ENCODE assay signal across 18 cellular contexts in the genomic region with DNA sequence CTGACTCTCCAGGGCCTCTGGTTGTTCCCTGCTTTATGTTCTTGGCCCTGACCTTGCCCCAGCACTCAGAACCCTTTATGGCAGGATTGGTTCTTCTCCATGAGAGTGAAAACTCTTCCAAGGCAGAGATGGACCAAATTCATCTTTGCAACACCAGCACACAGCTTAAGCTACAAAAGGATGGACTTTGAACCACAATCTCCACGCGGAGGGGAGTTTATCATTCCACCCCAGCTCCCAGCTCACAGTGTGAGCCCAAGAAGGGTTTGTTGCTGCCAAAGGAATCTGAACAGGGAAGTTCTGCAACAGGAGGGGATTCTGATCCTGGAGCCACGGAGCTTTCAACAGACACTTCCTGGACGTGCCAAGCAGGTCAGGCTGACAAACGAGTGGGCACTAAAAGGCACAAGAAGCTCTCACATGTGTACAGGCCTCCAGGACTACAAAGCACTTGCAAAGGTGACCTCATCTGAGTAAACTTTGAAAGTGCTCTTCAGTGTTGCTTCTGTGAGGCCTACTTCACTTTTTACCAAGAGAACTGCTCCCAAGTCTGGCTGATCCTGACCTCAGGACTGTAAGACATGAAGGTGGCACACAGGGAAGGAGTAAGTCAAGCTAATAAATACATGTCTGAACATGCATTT. TPM values are rescaled to one million over a fixed set of nuclear protein-coding genes. Genes with fewer than 3 reads are reported as not detected.
DNase-seq lines count a peak whose midpoint lies in the region; ATAC-seq and TF ChIP-seq lines count a peak whose summit lies in the region.
"Had no signal": no experiment of that assay in that cellular context is flagged by ENCODE, and none has a peak within 500 bp of the region (broad histone marks: within the 10 kb centered on the region; RNA-seq: fewer than 3 reads in every experiment).

No MANE protein-coding gene starts in this region.

- H3K36me3 ChIP-seq in breast epithelium (no peaks in the 10 kb centered on the region), body of pancreas (replicated peaks in 1 of 2; ENCODE audit: insufficient read depth in 1 of 2, low read depth in 2 of 2) (no peaks in the 10 kb centered on the region), liver (ENCODE audit: control insufficient read depth in 4 of 4, insufficient read depth in 3 of 4, low read depth in 1 of 4, low read length in 3 of 4) (peaks cover 0 to 4% (median 3%) of the 10 kb centered on the region in 4 donors), upper lobe of right lung (peaks cover 12% of the 10 kb centered on the region), Peyer's patch (no peaks in the 10 kb centered on the region)

- ATAC-seq in body of pancreas (peak; percentile 72), upper lobe of right lung (peak; percentile 93)
- no peak for ATAC-seq in stimulated activated naive CD8-positive, alpha-beta T cell treated with anti-CD3 and anti-CD28 coated beads, Interleukin-15, Interleukin-2, amounts not matched to agents 100 U/mL and 50 U/mL, for 24 hours

- H3K27ac ChIP-seq in breast epithelium, result peak overlapping the region in 1 of 2 donors; percentile 57
- peak overlapping the region in 3 of 4 donors; percentile 43 to 64 (median 49) for H3K27ac ChIP-seq in body of pancreas
- H3K27ac ChIP-seq in liver (ENCODE audit: low read depth in 1 of 2, low read length in 2 of 2), result no peak overlapping the region
- no peak overlapping the region for H3K27ac ChIP-seq in upper lobe of right lung
- H3K27ac ChIP-seq in Peyer's patch, result peak overlapping the region in 2 of 4 donors; percentile 39 to 67
- H3K27ac ChIP-seq: HL-60 had no signal

- DNase-seq in T47D (ENCODE audit: low read depth in 1 of 2, low spot score in 1 of 2) (peak; percentile 48 to 79), breast epithelium (ENCODE audit: low spot score in 2 of 2) (no peak), body of pancreas (peak; percentile 25 to 38 (median 28)), upper lobe of right lung (peak; percentile 68), Peyer's patch (no peak)
- DNase-seq in stimulated activated naive CD8-positive, alpha-beta T cell treated with anti-CD3 and anti-CD28 coated beads, Interleukin-15, Interleukin-2, amounts not matched to agents 100 U/mL and 50 U/mL, for 24 hours, result no peak
- no peak for DNase-seq in stimulated activated naive CD4-positive, alpha-beta T cell (lab: John Stamatoyannopoulos, UW)
- DNase-seq: activated CD4-positive, alpha-beta T cell treated with anti-CD3 and anti-CD28 coated beads for 48 hours; activated naive CD8-positive, alpha-beta T cell treated with anti-CD3 and anti-CD28 coated beads for 36 hours; central memory CD4-positive, alpha-beta T cell; endodermal cell; foreskin fibroblast; NCI-H187 had no signal

- TF ChIP-seq CTCF in breast epithelium (IDR thresholded peaks at IDR 0.05) (no peak), body of pancreas (IDR thresholded peaks at IDR 0.05) (no peak), liver (IDR thresholded peaks at IDR 0.05; ENCODE audit: low read depth, low read length, missing input control) (no peak), upper lobe of right lung (IDR thresholded peaks at IDR 0.05) (no peak), Peyer's patch (IDR thresholded peaks at IDR 0.05) (no peak)

- H3K4me1 ChIP-seq in breast epithelium (no peaks in the 10 kb centered on the region), body of pancreas (peaks cover 43% of the 10 kb centered on the region), liver (ENCODE audit: control insufficient read depth in 4 of 4, insufficient read depth in 4 of 4, low read length in 3 of 4) (peaks cover 0 to 4% (median 0%) of the 10 kb centered on the region in 4 donors), upper lobe of right lung (peaks cover 3% of the 10 kb centered on the region), Peyer's patch (peaks cover 0 to 6% (median 0%) of the 10 kb centered on the region in 4 donors)

- no peak overlapping the region for H3K4me3 ChIP-seq in breast epithelium
- H3K4me3 ChIP-seq in body of pancreas, result no peak overlapping the region
- H3K4me3 ChIP-seq in liver (ENCODE audit: low read depth in 1 of 3, low read length in 3 of 3), result no peak overlapping the region
- H3K4me3 ChIP-seq in upper lobe of right lung, result no peak overlapping the region
- no peak overlapping the region for H3K4me3 ChIP-seq in Peyer's patch

- TF ChIP-seq POLR2A in breast epithelium (IDR thresholded peaks at IDR 0.05), result no peak
- TF ChIP-seq POLR2A in body of pancreas (IDR thresholded peaks at IDR 0.05), result no peak
- no peak for TF ChIP-seq POLR2A in Peyer's patch (IDR thresholded peaks at IDR 0.05)

- in situ Hi-C loops in T47D (cut with HindIII; ENCODE audit: low pct_unique_long_range_greater_than_20kb, low sequenced_read_pairs), result no loop called here

- no peak for TF ChIP-seq RAD21 in liver (IDR thresholded peaks at IDR 0.05)

- WGBS in body of pancreas, 2 donors, result 20% methylated on average over 4 to 5 of the region's 5 CpGs
- WGBS in liver, result 37% methylated on average over 5 of the region's 5 CpGs

- H3K9ac ChIP-seq in liver (ENCODE audit: low read depth in 1 of 2, low read length in 2 of 2), result no peak overlapping the region

- H3K27me3 ChIP-seq in breast epithelium (no peaks in the 10 kb centered on the region), body of pancreas (no peaks in the 10 kb centered on the region), liver (ENCODE audit: control insufficient read depth in 4 of 4, insufficient read depth in 4 of 4, low read length in 3 of 4) (no peaks in the 10 kb centered on the region), upper lobe of right lung (no peaks in the 10 kb centered on the region), Peyer's patch (no peaks in the 10 kb centered on the region)

- H3K9me3 ChIP-seq in breast epithelium, result no peaks in the 10 kb centered on the region
- H3K9me3 ChIP-seq in body of pancreas, result no peaks in the 10 kb centered on the region
- no peaks in the 10 kb centered on the region for H3K9me3 ChIP-seq in liver (ENCODE audit: control insufficient read depth in 4 of 4, low read length in 3 of 4)
- no peaks in the 10 kb centered on the region for H3K9me3 ChIP-seq in upper lobe of right lung
- no peaks in the 10 kb centered on the region for H3K9me3 ChIP-seq in Peyer's patch

- intact Hi-C loops in breast epithelium (cut with DNase I; ENCODE audit: low total_unique reads), result no loop called here
- intact Hi-C loops in body of pancreas (cut with DNase I), result no loop called here
- intact Hi-C loops in upper lobe of right lung (cut with DNase I), result no loop called here

TF ChIP-seq in liver, 16 proteins besides CTCF, POLR2A, EP300 and RAD21:
- TF ChIP-seq HNF4A (conservative IDR thresholded peaks at IDR 0.05) (peak; percentile 78 to 80), HNF4G (IDR thresholded peaks at IDR 0.05) (peak; percentile 34), RXRA (IDR thresholded peaks at IDR 0.05) (no peak), SP1 (IDR thresholded peaks at IDR 0.05) (peak; percentile 40), JUND (IDR thresholded peaks at IDR 0.05) (peak; percentile 64 to 66)

RNA-seq across cellular contexts. Expression of a gene that starts 8.9 kb away (rescaled TPM):
- total RNA-seq in breast epithelium (10 to 100 TPM in 1 of 3 donors, 1 to 10 TPM in 2; 8.8 to 17.0 (median 9.2) TPM), body of pancreas (10 to 100 TPM in 1 of 2 donors, 1 to 10 TPM in 1; 7.0 to 17.1 TPM), liver (1 to 10 TPM; 3.3 to 9.9 TPM), upper lobe of right lung (12.6 TPM), Peyer's patch (10 to 100 TPM in 3 of 4 donors, 1 to 10 TPM in 1; 8.7 to 11.7 (median 10.8) TPM)
- polyA plus RNA-seq in liver, result 1 to 10 TPM; 3.5 to 4.3 TPM

RNA-seq across cellular contexts. Expression of a gene that starts 34.7 kb away (rescaled TPM):
- total RNA-seq in breast epithelium, result not detected
- not detected for total RNA-seq in body of pancreas
- total RNA-seq in liver, result not detected
- polyA plus RNA-seq in liver, result not detected
- total RNA-seq in upper lobe of right lung, result not detected
- total RNA-seq in Peyer's patch, result not detected
- total RNA-seq: activated naive CD8-positive, alpha-beta T cell treated with anti-CD3 and anti-CD28 coated beads for 36 hours; endodermal cell; LHCN-M2; subcutaneous adipose tissue had no signal
- polyA plus RNA-seq: AG04450 had no signal

RNA-seq across cellular contexts. Expression of a gene that starts 53.4 kb away (rescaled TPM):
- 1 to 10 TPM in 1 of 3 donors, not detected in 2; 1.6 TPM for total RNA-seq in breast epithelium
- 10 to 100 TPM; 28.3 to 28.5 TPM for total RNA-seq in body of pancreas
- total RNA-seq in liver, result 100 to 1,000 TPM in 1 of 2 donors, 10 to 100 TPM in 1; 51.7 to 171 TPM
- 100 to 1,000 TPM in 1 of 2 donors, 10 to 100 TPM in 1; 52.3 to 120 TPM for polyA plus RNA-seq in liver
- total RNA-seq in upper lobe of right lung, result 0.20 TPM
- total RNA-seq in Peyer's patch, result 100 to 1,000 TPM in 3 of 4 donors, 10 to 100 TPM in 1; 76.7 to 346 (median 308) TPM
- total RNA-seq: activated naive CD8-positive, alpha-beta T cell treated with anti-CD3 and anti-CD28 coated beads for 36 hours; LHCN-M2; subcutaneous adipose tissue had no signal
- polyA plus RNA-seq: AG04450 had no signal

RNA-seq across cellular contexts. Expression of a gene that starts 55.0 kb away (rescaled TPM):
- not detected for total RNA-seq in breast epithelium
- not detected for total RNA-seq in body of pancreas
- not detected for total RNA-seq in liver
- polyA plus RNA-seq in liver, result not detected
- not detected for total RNA-seq in upper lobe of right lung
- 1 to 10 TPM in 2 of 4 donors, not detected in 2; 1.2 to 2.3 TPM for total RNA-seq in Peyer's patch
- total RNA-seq: LHCN-M2, subcutaneous adipose tissue had no signal
- polyA plus RNA-seq: AG04450 had no signal

Comparison
In these comparisons a context has a peak if more than half of its experiments do, and no peak if none do; other contexts are left out.
1. DNase-seq: peak in T47D (2 of 2), body of pancreas (4 of 4) and upper lobe of right lung (single experiment); none in breast epithelium (0 of 2), stimulated activated naive CD8-positive, alpha-beta T cell treated with anti-CD3 and anti-CD28 coated beads, Interleukin-15, Interleukin-2, amounts not matched to agents 100 U/mL and 50 U/mL, for 24 hours (single experiment), stimulated activated naive CD4-positive, alpha-beta T cell (0 of 6) and Peyer's patch (0 of 3).
2. H3K27ac ChIP-seq: peak in body of pancreas (3 of 4); none in liver (0 of 2) and upper lobe of right lung (single experiment).
3. RNA of a gene that starts 53.4 kb away (total RNA-seq): 76.7 to 346 TPM in Peyer's patch, 51.7 to 171 TPM in liver and 28.3 to 28.5 TPM in body of pancreas; 0.20 TPM in upper lobe of right lung (single experiment) and 1.6 TPM in breast epithelium; every median in the first group is over 10 times any median in the second.